ENCODE assay signal across 24 cellular contexts in the genomic region with DNA sequence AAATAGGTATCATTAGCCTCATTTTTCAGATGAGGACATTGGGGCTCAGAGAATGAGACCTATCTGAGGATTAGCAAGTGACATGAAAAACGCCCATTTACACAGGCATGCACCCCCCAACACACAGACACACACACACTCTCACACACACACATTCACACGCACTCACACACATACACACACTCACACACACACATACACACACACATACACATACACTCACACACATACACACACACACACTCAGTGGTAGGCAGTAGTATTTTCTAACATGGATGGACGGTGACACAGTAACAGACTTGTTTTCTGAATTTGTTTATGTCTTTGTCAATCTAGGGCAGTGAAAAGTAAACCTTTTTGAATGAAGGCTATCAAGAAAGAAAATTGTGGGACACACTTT. TPM values are rescaled to one million over a fixed set of nuclear protein-coding genes. Genes with fewer than 3 reads are reported as not detected.
DNase-seq lines count a peak whose midpoint lies in the region; ATAC-seq, FAIRE-seq and TF ChIP-seq lines count a peak whose summit lies in the region.
"Had no signal": no experiment of that assay in that cellular context is flagged by ENCODE, and none has a peak within 500 bp of the region (broad histone marks: within the 10 kb centered on the region; RNA-seq: fewer than 3 reads in every experiment).

No MANE protein-coding gene starts in this region.

- H3K27me3 ChIP-seq in GM12878 (replicated peaks in 1 of 2; ENCODE audit: control insufficient read depth in 2 of 2, insufficient read depth in 2 of 2, low read length in 1 of 2) (no peaks in the 10 kb centered on the region), H1 (replicated peaks in 1 of 4; ENCODE audit: control insufficient read depth in 3 of 4, extremely low read depth in 1 of 4, insufficient read depth in 3 of 4, low read length in 3 of 4) (no peaks in the 10 kb centered on the region), sigmoid colon (no peaks in the 10 kb centered on the region)
- H3K27me3 ChIP-seq: BE2C; BLaER1 treated with 17β-estradiol and CSF1 and Interleukin-3, amounts not matched to agents 10 nM and 100 nM had no signal

- peaks cover 3% of the 10 kb centered on the region; the same call in 1 of the 2 replicates for H3K23me2 ChIP-seq in H1 (ENCODE audit: low read depth, low read length)

- no peak for TF ChIP-seq CTCF in HEK293 (tag by site-specific recombination; IDR thresholded peaks at IDR 0.05)
- TF ChIP-seq CTCF in GM12878 (IDR thresholded peaks at IDR 0.05 in 2 of 3, conservative IDR thresholded peaks at IDR 0.05 in 1 of 3; ENCODE audit: control insufficient read depth in 2 of 3, extremely low read depth in 1 of 3, insufficient read depth in 1 of 3, low read depth in 3 of 3, low read length in 3 of 3) = no peak
- no peak for TF ChIP-seq CTCF in H1 (IDR thresholded peaks at IDR 0.05; ENCODE audit: control extremely low read depth in 1 of 3, insufficient read depth in 1 of 3, low read depth in 1 of 3, low read length in 3 of 3)
- no peak for TF ChIP-seq CTCF in sigmoid colon (IDR thresholded peaks at IDR 0.05)

- H3K9ac ChIP-seq in GM12878 (ENCODE audit: control insufficient read depth, insufficient read depth, low read length) (no peak overlapping the region), H1 (replicated peaks in 1 of 4; ENCODE audit: extremely low read depth in 1 of 4, low read depth in 3 of 4, low read length in 3 of 4) (no peak overlapping the region)
- H3K9ac ChIP-seq: BLaER1 treated with 17β-estradiol and CSF1 and Interleukin-3, amounts not matched to agents 10 nM and 100 nM; GM23248 had no signal

- 0 out of 2 replicates have a peak overlapping the region, but pooled peaks have one; percentile 54 for H2BK15ac ChIP-seq in H1 (ENCODE audit: low read length)

- H3K36me3 ChIP-seq in HEK293 (ENCODE audit: control insufficient read depth in 2 of 2, insufficient read depth in 1 of 2, low read length in 2 of 2) (no peaks in the 10 kb centered on the region), GM12878 (ENCODE audit: control insufficient read depth in 2 of 2, insufficient read depth in 2 of 2, low read length in 1 of 2) (no peaks in the 10 kb centered on the region), H1 (ENCODE audit: control insufficient read depth in 2 of 4, insufficient read depth in 4 of 4, low read length in 3 of 4) (no peaks in the 10 kb centered on the region; a peak in 1 of 8 replicates), sigmoid colon (no peaks in the 10 kb centered on the region)
- H3K36me3 ChIP-seq: BE2C; BLaER1 treated with 17β-estradiol and CSF1 and Interleukin-3, amounts not matched to agents 10 nM and 100 nM; HAP-1 had no signal

- H3K56ac ChIP-seq in H1 (replicated peaks; ENCODE audit: insufficient read length, low read depth, low read length) = no peak overlapping the region

- H2AFZ ChIP-seq in GM12878 (ENCODE audit: control insufficient read depth, low read depth, low read length) = no peak overlapping the region
- no peak overlapping the region for H2AFZ ChIP-seq in H1 (ENCODE audit: low read length)
- H2AFZ ChIP-seq: GM23248 had no signal

- 0 out of 2 replicates have a peak overlapping the region, but pooled peaks have one; percentile 24 for H2AK5ac ChIP-seq in H1 (ENCODE audit: low read depth, low read length)

- POLR2A ChIA-PET in HEK293 (lab: Yijun Ruan, JAX) (no interaction called here), GM12878 (lab: Charles Lee) (interaction anchor here (1.2 kb wide), 1 partner anchor 10 kb away, joined by 5 read pairs; no protein-coding TSS in a partner anchor), H1 (lab: Charles Lee; ENCODE audit: partially characterized antibody) (no interaction called here)

- H3K18ac ChIP-seq in H1 (ENCODE audit: extremely low read depth, low read length) = no peak overlapping the region

- peak overlapping the region; percentile 28 for H4K91ac ChIP-seq in H1 (replicated peaks; ENCODE audit: insufficient read length, low read length)

- RAD21 ChIA-PET in GM12878 (lab: Charles Lee; ENCODE audit: unreplicated experiment) = interaction anchor here (9.6 kb wide), 1 partner anchor 12 kb away, joined by 109 read pairs; no protein-coding TSS in a partner anchor

- no peaks in the 10 kb centered on the region for H3K79me1 ChIP-seq in H1 (ENCODE audit: low read depth, low read length)

- H3K9me3 ChIP-seq in HEK293 (ENCODE audit: control insufficient read depth, insufficient read depth, low read depth, low read length) (no peaks in the 10 kb centered on the region), GM12878 (replicated peaks; ENCODE audit: control insufficient read depth, insufficient read depth, low read length) (no peaks in the 10 kb centered on the region), H1 (ENCODE audit: insufficient read depth in 2 of 2, low read depth in 1 of 2, low read length in 1 of 2) (no peaks in the 10 kb centered on the region; a peak in 1 of 4 replicates), sigmoid colon (no peaks in the 10 kb centered on the region)
- H3K9me3 ChIP-seq: A549, BE2C, HAP-1 had no signal

- whole genome bisulfite sequencing in GM12878 (ENCODE audit: insufficient coverage, insufficient replicate concordance, low lambda C conversion rate, missing lambda C conversion rate) = 56% methylated on average over 3 of the region's 3 CpGs
- WGBS in H1 (ENCODE audit: extremely low coverage in 1 of 2, insufficient coverage in 1 of 2, insufficient read length in 1 of 2, insufficient replicate concordance in 2 of 2, low coverage in 1 of 2, low lambda C conversion rate in 2 of 2, missing lambda C conversion rate in 1 of 2), 2 experiments = 82% methylated on average over 3 of the region's 3 CpGs; no CpG with 5 or more reads in 1 of the 2 experiments
- WGBS in sigmoid colon, 2 donors = 69 to 85% methylated on average over 3 of the region's 3 CpGs

- H4K20me1 ChIP-seq in GM12878 (ENCODE audit: control insufficient read depth, insufficient read depth) (no peaks in the 10 kb centered on the region), H1 (replicated peaks in 1 of 2; ENCODE audit: control insufficient read depth in 1 of 2, insufficient read depth in 2 of 2, low read length in 2 of 2) (no peaks in the 10 kb centered on the region)
- H4K20me1 ChIP-seq: BLaER1 treated with 17β-estradiol and CSF1 and Interleukin-3, amounts not matched to agents 10 nM and 100 nM had no signal

- intact Hi-C loops in GM12878 (cut with micrococcal nuclease; ENCODE audit: unreplicated experiment) = no loop called here
- intact Hi-C loops in sigmoid colon (cut with DNase I) = no loop called here

- H3K4me2 ChIP-seq in GM12878 (ENCODE audit: control insufficient read depth, insufficient read depth) = no peak overlapping the region
- no peak overlapping the region for H3K4me2 ChIP-seq in H1 (ENCODE audit: insufficient read depth in 1 of 2, low read depth in 2 of 2, low read length in 2 of 2)
- H3K4me2 ChIP-seq: A549; BLaER1 treated with 17β-estradiol and CSF1 and Interleukin-3, amounts not matched to agents 10 nM and 100 nM had no signal

- no peak overlapping the region for H3K14ac ChIP-seq in H1 (ENCODE audit: insufficient read length)

- no peak overlapping the region for H2BK120ac ChIP-seq in H1 (replicated peaks; ENCODE audit: low read depth, low read length)

- H4K8ac ChIP-seq in H1 (ENCODE audit: extremely low read depth, insufficient read depth, low read length) = no peak overlapping the region; the same call in 1 of the 2 replicates

- no peak overlapping the region; the same call in 1 of the 2 replicates for H2BK12ac ChIP-seq in H1 (ENCODE audit: low read depth, low read length)

- H3K4me1 ChIP-seq in HEK293 (ENCODE audit: control insufficient read depth, insufficient read depth, low read length) = no peaks in the 10 kb centered on the region
- peaks cover 6% of the 10 kb centered on the region for H3K4me1 ChIP-seq in GM12878 (ENCODE audit: control insufficient read depth, insufficient read depth, low read length)
- H3K4me1 ChIP-seq in H1 (replicated peaks in 1 of 4; ENCODE audit: control insufficient read depth in 3 of 4, insufficient read depth in 4 of 4, low read length in 3 of 4) = peaks cover 4 to 9% (median 5%) of the 10 kb centered on the region in 4 experiments
- peaks cover 0 to 6% (median 4%) of the 10 kb centered on the region in 4 donors for H3K4me1 ChIP-seq in sigmoid colon
- H3K4me1 ChIP-seq: A549, BE2C, HAP-1 had no signal

- H3K23ac ChIP-seq in H1 (ENCODE audit: insufficient read length) = no peak overlapping the region

- TF ChIP-seq POLR2A in GM12891 (IDR thresholded peaks at IDR 0.05; ENCODE audit: low read depth, low read length) (no peak), GM12878 (IDR thresholded peaks at IDR 0.05; ENCODE audit: low read depth, low read length) (no peak), H1 (IDR thresholded peaks at IDR 0.05; ENCODE audit: control extremely low read depth in 1 of 2, low read depth in 2 of 2, low read length in 2 of 2) (no peak), sigmoid colon (IDR thresholded peaks at IDR 0.05) (no peak)

- BruUV-seq in GM12878 (replicated peaks; lab: Mats Ljungman, UMichigan) = no TSS peak

- FAIRE-seq in GM12891 (lab: Jason Lieb, UNC) = peak; percentile 59
- FAIRE-seq in GM12878 (lab: Jason Lieb, UNC) = no peak
- no peak for FAIRE-seq in H1 (lab: Jason Lieb, UNC)
- FAIRE-seq: A549, G401.6, GM18507, GM19239 had no signal

- peak overlapping the region; percentile 75 for H3K4ac ChIP-seq in H1 (replicated peaks; ENCODE audit: insufficient read length, low read depth, low read length)

- no peak for DNase-seq in GM12891 (ENCODE audit: insufficient read length, low spot score)
- DNase-seq in GM12878 (ENCODE audit: low read depth, low spot score) = no peak
- DNase-seq in H1 (ENCODE audit: low read depth in 1 of 2, low spot score in 2 of 2) = no peak
- no peak for DNase-seq in NCI-H2029 treated with DMSO at 0.1 percent for 48 hours (lab: John Stamatoyannopoulos, UW)
- no peak for DNase-seq in sigmoid colon
- DNase-seq: 8988T; ACHN; AML-193; BE2C; Calu3; CD4-positive, alpha-beta T cell; COR-L47; DMS153; DND-41; GM23248 had no signal

- CTCF ChIA-PET in HEK293 (lab: Yijun Ruan, JAX) = no interaction called here
- CTCF ChIA-PET in GM12878 (lab: Yijun Ruan, JAX) = no interaction called here
- CTCF ChIA-PET in H1 (lab: Charles Lee; ENCODE audit: partially characterized antibody) = interaction anchor here (0.9 to 1.1 kb wide), 4 partner anchors 11 to 74 kb away, joined by 3 to 6 read pairs (median 4); partner anchors contain the start of gene DGKI

- H3K27ac ChIP-seq in HEK293 (ENCODE audit: extremely low read depth, low read depth, low read length) = no peak overlapping the region
- H3K27ac ChIP-seq in GM12878 (ENCODE audit: control insufficient read depth, insufficient read depth) = no peak overlapping the region
- no peak overlapping the region for H3K27ac ChIP-seq in H1 (ENCODE audit: low read depth, low read length)
- H3K27ac ChIP-seq in sigmoid colon = no peak overlapping the region
- H3K27ac ChIP-seq: A549; BLaER1 treated with 17β-estradiol and CSF1 and Interleukin-3, amounts not matched to agents 10 nM and 100 nM; GM23248 had no signal

- H3K79me2 ChIP-seq in GM12878 (ENCODE audit: control insufficient read depth, insufficient read depth, low read length) (no peaks in the 10 kb centered on the region), H1 (ENCODE audit: control insufficient read depth in 1 of 2, insufficient read depth in 2 of 2, low read length in 2 of 2) (no peaks in the 10 kb centered on the region)

- SMC1A ChIA-PET in GM12878 (lab: Charles Lee; ENCODE audit: uncharacterized antibody, unreplicated experiment) = interaction anchor here (0.9 to 12.1 kb wide), 3 partner anchors 14 to 169 kb away, joined by 3 to 281 read pairs (median 48); no protein-coding TSS in a partner anchor

- no peak for TF ChIP-seq RAD21 in GM12878 (IDR thresholded peaks at IDR 0.05; ENCODE audit: insufficient read depth, low read depth, low read length)
- no peak for TF ChIP-seq RAD21 in H1 (IDR thresholded peaks at IDR 0.05 in 1 of 2, conservative IDR thresholded peaks at IDR 0.05 in 1 of 2; ENCODE audit: low read depth in 2 of 2, low read length in 2 of 2)

- in situ Hi-C loops in GM12878 (cut with MboI) = no loop called here

- H3K4me3 ChIP-seq in HEK293 (ENCODE audit: low read depth, low read length) (no peak overlapping the region), GM12878 (no peak overlapping the region), H1 (ENCODE audit: extremely low read depth in 1 of 4, insufficient read depth in 2 of 4, low read depth in 3 of 4, low read length in 4 of 4) (no peak overlapping the region), sigmoid colon (no peak overlapping the region)
- H3K4me3 ChIP-seq: A549; BLaER1 treated with 17β-estradiol and CSF1 and Interleukin-3, amounts not matched to agents 10 nM and 100 nM; GM23248; HAP-1 had no signal

- no peak for TF ChIP-seq EP300 in GM12878 (IDR thresholded peaks at IDR 0.05; ENCODE audit: borderline replicate concordance in 1 of 2, control insufficient read depth in 1 of 2, low read depth in 2 of 2, low read length in 2 of 2)
- no peak for TF ChIP-seq EP300 in H1 (IDR thresholded peaks at IDR 0.05; ENCODE audit: borderline replicate concordance in 1 of 2, low read depth in 2 of 2, low read length in 2 of 2)
- no peak for TF ChIP-seq EP300 in sigmoid colon (IDR thresholded peaks at IDR 0.05)

- ATAC-seq in GM12878 (no peak), GM18868 (IDR thresholded peaks at IDR 0.05; ENCODE audit: unreplicated experiment) (no peak)
- ATAC-seq: A549 had no signal

- H2BK20ac ChIP-seq in H1 (ENCODE audit: low read length) = no peak overlapping the region

- H2BK5ac ChIP-seq in H1 (ENCODE audit: low read depth, low read length) = no peak overlapping the region

- no peak overlapping the region for H4K5ac ChIP-seq in H1 (ENCODE audit: insufficient read length, low read depth, low read length)

RNA-seq across cellular contexts. Expression of gene DGKI, which starts 21.3 kb away (rescaled TPM):
- polyA plus RNA-seq in GM12891 (2012; ENCODE audit: low read depth, missing spikeins) = 3.5 TPM
- total RNA-seq in GM12878 (2013; cell fraction: nucleolus; rRNA removed) = 101 and 104 TPM in 2 replicates
- 23.3 and 29.9 TPM in 2 replicates for total RNA-seq in GM12878 (2014; rRNA removed)
- 26.8 and 29.9 TPM in 2 replicates for total RNA-seq in GM12878 (2014; rRNA removed; fragmentation: Illumina TruSeq; extraction: Trizol)
- 15.9 and 17.7 TPM in 2 replicates for total RNA-seq in GM12878 (2021)
- polyA plus RNA-seq in GM12878 (2011; ENCODE audit: low read depth) = 0.38 TPM
- polyA plus RNA-seq in GM12878 (2011; rRNA removed) = 33.0 and 39.3 TPM in 2 replicates
- 10.4 and 13.1 TPM in 2 replicates for polyA plus RNA-seq in GM12878 (2011; cell fraction: cytosol; rRNA removed)
- polyA plus RNA-seq in GM12878 (2011; cell fraction: nucleus; rRNA removed) = 30.1 and 37.0 TPM in 2 replicates
- 1.1 and 2.5 TPM in 2 replicates for polyA plus RNA-seq in GM12878 (2012)
- polyA plus RNA-seq in GM12878 (2014; fragmentation: Illumina TruSeq; extraction: Trizol) = 20.9 and 25.8 TPM in 2 replicates
- polyA plus RNA-seq in GM12878 (2014; fragmentation: Nextera tagmentation; extraction: Ambion mirVana) = 10 to 100 TPM; 28.3 to 37.1 TPM
- 19.8 and 20.4 TPM in 2 replicates for polyA plus RNA-seq in GM12878 (2014; rRNA removed)
- polyA plus RNA-seq in GM12878 (2016; fragmentation: Nextera tagmentation; extraction: Ambion mirVana) = 10 to 100 TPM; 10.4 TPM
- polyA minus RNA-seq in GM12878 (2011; rRNA and poly(A)+ RNA removed) = 50.7 and 57.1 TPM in 2 replicates
- polyA minus RNA-seq in GM12878 (2011; cell fraction: cytosol; rRNA and poly(A)+ RNA removed) = 9.2 and 11.4 TPM in 2 replicates
- polyA minus RNA-seq in GM12878 (2011; cell fraction: nucleus; rRNA and poly(A)+ RNA removed) = 76.5 and 96.6 TPM in 2 replicates
- total RNA-seq in H1 (2021; fragmentation: NEBNext Ultra II Directional; extraction: Animal tissue kit (Norgen Biotek cat#: 25700)) = 0.71 and 0.84 TPM in 2 replicates
- polyA plus RNA-seq in H1 (2011; rRNA removed) = 0.20 and 0.22 TPM in 2 replicates
- polyA plus RNA-seq in H1 (2011; cell fraction: cytosol; rRNA removed) = 0.31 TPM
- 0.63 TPM for polyA plus RNA-seq in H1 (2011; cell fraction: nucleus; rRNA removed)
- polyA plus RNA-seq in H1 (2012, experiment 1 of 2) = 0.17 to 1.2 TPM (median 0.65 TPM) in 4 replicates
- 0.07 TPM for polyA plus RNA-seq in H1 (2012, experiment 2 of 2)
- polyA plus RNA-seq in H1 (2013, experiment 1 of 2) = 0.14 TPM
- polyA plus RNA-seq in H1 (2013, experiment 2 of 2) = 0.18 TPM
- polyA minus RNA-seq in H1 (2011; rRNA and poly(A)+ RNA removed) = 2.0 and 2.3 TPM in 2 replicates
- polyA minus RNA-seq in H1 (2011; cell fraction: cytosol; rRNA and poly(A)+ RNA removed) = 1.5 TPM
- polyA minus RNA-seq in H1 (2011; cell fraction: nucleus; rRNA and poly(A)+ RNA removed) = 3.2 TPM
- 1 to 10 TPM in 3 of 4 donors, under 1 TPM in 1; 0.66 to 7.6 (median 1.8) TPM for total RNA-seq in sigmoid colon
- under 1 TPM in 2 of 3 donors, not detected in 1; 0.17 to 0.60 TPM for polyA plus RNA-seq in sigmoid colon
- total RNA-seq: Calu3; CD4-positive, alpha-beta T cell had no signal
- polyA plus RNA-seq: CD14-positive monocyte had no signal
